Comparison of ENCODE assay signal across 29 cellular contexts in genomic region chr11:70024036-70024772, GRCh38. TPM values are rescaled to one million over a fixed set of nuclear protein-coding genes. Genes with fewer than 3 reads are reported as not detected.
"Had no signal": no experiment of that assay in that cellular context is flagged by ENCODE, and none has a peak within 500 bp of the region (broad histone marks: within the 10 kb centered on the region; RNA-seq: fewer than 3 reads in every experiment).

No MANE protein-coding gene starts in this region.

- H3K27me3 ChIP-seq: gastrocnemius medialis, heart left ventricle, hepatocyte, left lung, ovary, tibial nerve, upper lobe of right lung, vagina had no signal

- H3K36me3 ChIP-seq: gastrocnemius medialis, heart left ventricle, left lung, ovary, thoracic aorta, tibial nerve, upper lobe of right lung, vagina had no signal

- H3K27ac Mint-ChIP-seq: naive thymus-derived CD4-positive, alpha-beta T cell; nephron; stimulated activated naive B cell treated with anti-CD40 and anti-IgM and Interleukin-4, amounts not matched to agents 10 μg/mL and 1 μg/mL and 100 μg/mL, for 72 hours; stimulated activated naive CD8-positive, alpha-beta T cell treated with anti-CD3 and anti-CD28 coated beads, Interleukin-15, Interleukin-2, amounts not matched to agents 100 ng/mL and 50 ng/mL, for 24 hours had no signal

- DNase-seq: cortex of kidney; effector CD4-positive, alpha-beta T cell; foreskin fibroblast; gastrocnemius medialis; heart left ventricle; left cardiac atrium; left lung; mesenchymal stem cell; midbrain; naive thymus-derived CD4-positive, alpha-beta T cell; occipital lobe; ovary; psoas muscle; right cardiac atrium; stimulated activated CD4-positive, alpha-beta T cell treated with anti-CD3 and anti-CD28 coated beads, Interleukin-15, amount 100 ng/mL, for 24 hours; stimulated activated CD4-positive, alpha-beta T cell treated with anti-CD3 and anti-CD28 coated beads, Interleukin-2, amount 100 ng/mL, for 48 hours; stimulated activated naive B cell treated with anti-CD40 and anti-IgM and Interleukin-4, amounts not matched to agents 10 μg/mL and 1 μg/mL and 100 μg/mL, for 72 hours; upper lobe of right lung had no signal

- H3K27me3 Mint-ChIP-seq: stimulated activated naive CD8-positive, alpha-beta T cell treated with anti-CD3 and anti-CD28 coated beads, Interleukin-15, Interleukin-2, amounts not matched to agents 100 ng/mL and 50 ng/mL, for 24 hours had no signal

- H3K4me3 ChIP-seq: gastrocnemius medialis, heart left ventricle, hepatocyte, left lung, ovary, psoas muscle, skin epidermis, thoracic aorta, tibial nerve, upper lobe of right lung, vagina had no signal

- H3K4me1 ChIP-seq: gastrocnemius medialis, left lung, psoas muscle, vagina had no signal

- H2AFZ ChIP-seq: hepatocyte had no signal

- H3K79me2 ChIP-seq: hepatocyte had no signal

- H3K4me3 Mint-ChIP-seq: naive thymus-derived CD4-positive, alpha-beta T cell; nephron; stimulated activated naive B cell treated with anti-CD40 and anti-IgM and Interleukin-4, amounts not matched to agents 10 μg/mL and 1 μg/mL and 100 μg/mL, for 72 hours; stimulated activated naive CD8-positive, alpha-beta T cell treated with anti-CD3 and anti-CD28 coated beads, Interleukin-15, Interleukin-2, amounts not matched to agents 100 ng/mL and 50 ng/mL, for 24 hours had no signal

- H3K4me2 ChIP-seq: hepatocyte had no signal

- ATAC-seq: esophagus mucosa; gastrocnemius medialis; heart left ventricle; left cardiac atrium; left lung; naive thymus-derived CD4-positive, alpha-beta T cell; psoas muscle; right cardiac atrium; stimulated activated naive B cell treated with anti-CD40 and anti-IgM and Interleukin-4, amounts not matched to agents 10 μg/mL and 1 μg/mL and 100 μg/mL, for 72 hours; upper lobe of right lung had no signal

- H3K4me1 Mint-ChIP-seq: naive thymus-derived CD4-positive, alpha-beta T cell; stimulated activated naive B cell treated with anti-CD40 and anti-IgM and Interleukin-4, amounts not matched to agents 10 μg/mL and 1 μg/mL and 100 μg/mL, for 72 hours had no signal

- H3K27ac ChIP-seq: epithelial cell of prostate, gastrocnemius medialis, heart left ventricle, hepatocyte, left lung, ovary, psoas muscle, skin epidermis, thoracic aorta, tibial nerve, upper lobe of right lung, vagina had no signal

- H3K9me3 ChIP-seq: gastrocnemius medialis, left lung, ovary, psoas muscle, thoracic aorta, upper lobe of right lung, vagina had no signal

- H3K36me3 Mint-ChIP-seq: naive thymus-derived CD4-positive, alpha-beta T cell; stimulated activated naive B cell treated with anti-CD40 and anti-IgM and Interleukin-4, amounts not matched to agents 10 μg/mL and 1 μg/mL and 100 μg/mL, for 72 hours had no signal

RNA-seq across cellular contexts. Expression of gene ANO1, which starts 53.9 kb away (rescaled TPM):
- total RNA-seq: dermis microvascular lymphatic vessel endothelial cell; lung microvascular endothelial cell; naive thymus-derived CD4-positive, alpha-beta T cell had no signal
- polyA plus RNA-seq: naive thymus-derived CD4-positive, alpha-beta T cell had no signal
